Comparison of ENCODE assay signal across 1 cellular context in genomic region chr18:6633370-6633769, GRCh38.
TF ChIP-seq lines count a peak whose summit lies in the region.

No MANE protein-coding gene starts in this region.

TF ChIP-seq in WTC11, 78 proteins besides CTCF, POLR2A, EP300 and RAD21 (continued from another document):
- peak; percentile 77; the same call in 1 of the 2 replicates for TF ChIP-seq FOXP4 (CRISPR knock-in tag; IDR thresholded peaks at IDR 0.05)
- no peak for TF ChIP-seq E2F5 (CRISPR knock-in tag; IDR thresholded peaks at IDR 0.05)
- no peak for TF ChIP-seq ZSCAN18 (CRISPR knock-in tag; IDR thresholded peaks at IDR 0.05)
- no peak for TF ChIP-seq GTF2I (CRISPR knock-in tag; conservative IDR thresholded peaks at IDR 0.05)
- TF ChIP-seq ZBTB43 (CRISPR knock-in tag; IDR thresholded peaks at IDR 0.05) = no peak
- no peak for TF ChIP-seq CDX4 (CRISPR knock-in tag; IDR thresholded peaks at IDR 0.05; ENCODE audit: borderline replicate concordance)
- no peak for TF ChIP-seq ZNF232 (CRISPR knock-in tag; IDR thresholded peaks at IDR 0.05)
- no peak for TF ChIP-seq ERG (CRISPR knock-in tag; IDR thresholded peaks at IDR 0.05)
- no peak for TF ChIP-seq ELF4 (CRISPR knock-in tag; IDR thresholded peaks at IDR 0.05; ENCODE audit: low read depth)
- no peak for TF ChIP-seq AFF4 (CRISPR knock-in tag; IDR thresholded peaks at IDR 0.05; ENCODE audit: borderline replicate concordance)
- no peak for TF ChIP-seq PRRX2 (CRISPR knock-in tag; IDR thresholded peaks at IDR 0.05)
- TF ChIP-seq ETV6 (CRISPR knock-in tag; IDR thresholded peaks at IDR 0.05) = peak; percentile 70; the same call in 1 of the 2 replicates
- TF ChIP-seq ZNF423 (CRISPR knock-in tag; IDR thresholded peaks at IDR 0.05) = peak; percentile 63; the same call in 1 of the 2 replicates
- no peak for TF ChIP-seq PREB (CRISPR knock-in tag; IDR thresholded peaks at IDR 0.05; ENCODE audit: borderline replicate concordance)
- no peak for TF ChIP-seq NR3C1 (CRISPR knock-in tag; conservative IDR thresholded peaks at IDR 0.05; ENCODE audit: low read depth)
- TF ChIP-seq ZNF138 (CRISPR knock-in tag; conservative IDR thresholded peaks at IDR 0.05) = no peak
- TF ChIP-seq JUN (CRISPR knock-in tag; IDR thresholded peaks at IDR 0.05) = no peak
- no peak for TF ChIP-seq ATF6 (CRISPR knock-in tag; IDR thresholded peaks at IDR 0.05)
- TF ChIP-seq FOXK1 (CRISPR knock-in tag; IDR thresholded peaks at IDR 0.05) = peak; percentile 78; the same call in 1 of the 2 replicates
- TF ChIP-seq USF2 (CRISPR knock-in tag; IDR thresholded peaks at IDR 0.05) = no peak
- no peak for TF ChIP-seq MYBL2 (CRISPR knock-in tag; IDR thresholded peaks at IDR 0.05)
- TF ChIP-seq ZNF512 (CRISPR knock-in tag; IDR thresholded peaks at IDR 0.05; ENCODE audit: borderline replicate concordance) = no peak
- TF ChIP-seq ZNF416 (CRISPR knock-in tag; IDR thresholded peaks at IDR 0.05) = no peak
- TF ChIP-seq NFE2L1 (CRISPR knock-in tag; IDR thresholded peaks at IDR 0.05) = no peak
- no peak for TF ChIP-seq NFYB (CRISPR knock-in tag; conservative IDR thresholded peaks at IDR 0.05; ENCODE audit: low read depth)
